Comparison of ENCODE assay signal across 1 cellular context in the genomic region with DNA sequence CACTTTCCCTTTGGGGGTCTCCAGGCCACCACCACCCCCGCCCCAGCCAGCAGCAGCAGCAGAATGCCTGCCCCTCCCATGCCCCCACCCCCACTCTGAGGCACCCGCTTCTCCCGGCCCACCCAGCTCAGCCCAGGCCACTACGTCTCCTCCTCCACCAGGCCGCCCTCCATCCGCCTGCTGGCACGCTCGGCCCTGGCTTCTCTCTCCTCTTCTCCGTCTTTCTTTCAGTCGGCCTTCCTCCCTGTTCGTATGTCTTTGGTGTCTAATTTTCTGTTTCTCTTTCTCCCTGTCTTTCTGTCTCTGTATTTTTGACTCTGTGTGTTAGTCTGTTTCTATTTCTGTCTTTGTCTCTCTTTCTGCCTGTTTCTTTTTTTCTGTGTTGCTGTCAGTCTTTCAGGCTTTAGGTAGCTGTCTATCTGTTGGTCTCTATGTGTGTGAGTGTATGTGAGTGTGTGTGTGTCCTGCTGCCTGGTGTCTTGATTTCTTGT.
TF ChIP-seq lines count a peak whose summit lies in the region.

LGI4 (minus strand) TSS at position 459 of the 491 bp plus-strand sequence; CDS start at position 80, 379 bp downstream.

TF ChIP-seq in HEK293, 187 proteins besides CTCF, POLR2A, EP300 and RAD21 (continued from another document):
- TF ChIP-seq PRDM10 (tag by site-specific recombination; IDR thresholded peaks at IDR 0.05) (no peak), ZNF521 (tag by site-specific recombination; IDR thresholded peaks at IDR 0.05) (peak; percentile 96), ZNF366 (tag by site-specific recombination; conservative IDR thresholded peaks at IDR 0.05) (peak; percentile 54; the same call in 1 of the 2 replicates), ZSCAN16 (tag by site-specific recombination; IDR thresholded peaks at IDR 0.05) (no peak), EGR2 (tag by site-specific recombination; IDR thresholded peaks at IDR 0.05; ENCODE audit: low read depth) (0 out of 2 replicates have a peak, but pooled peaks have one; percentile 6)
